8 cellular contexts compared by ENCODE assay signal in genomic region chr10:24900888-24901685, GRCh38.
DNase-seq lines count a peak whose midpoint lies in the region; ATAC-seq lines count a peak whose summit lies in the region.

No MANE protein-coding gene starts in this region.

- no peak overlapping the region for H3K9ac ChIP-seq in subcutaneous abdominal adipose tissue (ENCODE audit: low read length in 5 of 5)

- H3K9me3 ChIP-seq in subcutaneous abdominal adipose tissue (ENCODE audit: control insufficient read depth in 5 of 5, low read length in 5 of 5): no peaks in the 10 kb centered on the region

- peak overlapping the region; percentile 20; the same call in 1 of the 2 replicates for H3K4me3 ChIP-seq in GM08714 (ENCODE audit: low read length)
- no peak overlapping the region for H3K4me3 ChIP-seq in subcutaneous abdominal adipose tissue (ENCODE audit: low read depth in 1 of 5, low read length in 5 of 5)

- H3K27me3 Mint-ChIP-seq in dendritic cell treated with granulocyte-macrophage colony-stimulating factor and Interleukin-4, amounts not matched to agents 40 ng/mL and 50 ng/mL, for 4 days: peaks cover 1% of the 10 kb centered on the region

- H3K4me1 Mint-ChIP-seq in dendritic cell treated with granulocyte-macrophage colony-stimulating factor and Interleukin-4, amounts not matched to agents 40 ng/mL and 50 ng/mL, for 4 days (ENCODE audit: low read depth): peaks cover 23% of the 10 kb centered on the region

- ATAC-seq in GM21390 (IDR thresholded peaks at IDR 0.05; ENCODE audit: unreplicated experiment) (peak; percentile 86), HG03565 (IDR thresholded peaks at IDR 0.05; ENCODE audit: unreplicated experiment) (peak; percentile 76)

- no peak overlapping the region for H3K4me3 Mint-ChIP-seq in dendritic cell treated with granulocyte-macrophage colony-stimulating factor and Interleukin-4, amounts not matched to agents 40 ng/mL and 50 ng/mL, for 4 days

- no peaks in the 10 kb centered on the region for H3K36me3 ChIP-seq in subcutaneous abdominal adipose tissue (ENCODE audit: control insufficient read depth in 5 of 5, insufficient read depth in 5 of 5, low read length in 5 of 5)

- no peak for DNase-seq in ecto neural progenitor cell (ENCODE audit: low spot score)
- DNase-seq in SW 1271 (lab: John Stamatoyannopoulos, UW): no peak
- no peak for DNase-seq in NCI-H345 treated with DMSO at 0.1 percent for 48 hours (lab: John Stamatoyannopoulos, UW; ENCODE audit: unreplicated experiment)

- H3K36me3 Mint-ChIP-seq in dendritic cell treated with granulocyte-macrophage colony-stimulating factor and Interleukin-4, amounts not matched to agents 40 ng/mL and 50 ng/mL, for 4 days (ENCODE audit: low read depth): no peaks in the 10 kb centered on the region

- intact Hi-C loops in dendritic cell treated with granulocyte-macrophage colony-stimulating factor and Interleukin-4, amounts not matched to agents 40 ng/mL and 50 ng/mL, for 4 days (cut with micrococcal nuclease): no loop called here

- peaks cover 4 to 14% (median 12%) of the 10 kb centered on the region in 5 donors for H3K4me1 ChIP-seq in subcutaneous abdominal adipose tissue (ENCODE audit: control insufficient read depth in 5 of 5, insufficient read depth in 5 of 5, low read length in 5 of 5)

- no peaks in the 10 kb centered on the region for H3K27me3 ChIP-seq in subcutaneous abdominal adipose tissue (ENCODE audit: control insufficient read depth in 5 of 5, insufficient read depth in 4 of 5, low read length in 5 of 5)

- peak overlapping the region; percentile 80 for H3K27ac Mint-ChIP-seq in dendritic cell treated with granulocyte-macrophage colony-stimulating factor and Interleukin-4, amounts not matched to agents 40 ng/mL and 50 ng/mL, for 4 days

- H3K27ac ChIP-seq in subcutaneous abdominal adipose tissue (ENCODE audit: low read depth, low read length): peak overlapping the region; percentile 46

- H3K9me3 Mint-ChIP-seq in dendritic cell treated with granulocyte-macrophage colony-stimulating factor and Interleukin-4, amounts not matched to agents 40 ng/mL and 50 ng/mL, for 4 days: no peaks in the 10 kb centered on the region
